Comparison of ENCODE assay signal across 9 cellular contexts in genomic region chr22:24805790-24806662, GRCh38. TPM values are rescaled to one million over a fixed set of nuclear protein-coding genes. Genes with fewer than 3 reads are reported as not detected.
A peak's percentile ranks its signal among the peaks of the same experiment; 100 is the strongest.
DNase-seq lines count a peak whose midpoint lies in the region; ATAC-seq, FAIRE-seq and TF ChIP-seq lines count a peak whose summit lies in the region.
"Had no signal": no experiment of that assay in that cellular context is flagged by ENCODE, and none has a peak within 500 bp of the region (broad histone marks: within the 10 kb centered on the region; RNA-seq: fewer than 3 reads in every experiment).

Gene SGSM1 (plus strand): TSS chr22:24806211. CDS start chr22:24806326, 115 bp downstream.

- peak within 1 kb of the TSS in 2 of 3 experiments; percentile 43 for H3K4me3 ChIP-seq in endothelial cell of umbilical vein (replicated peaks in 1 of 3; ENCODE audit: insufficient read depth in 1 of 3, low read depth in 1 of 3, low read length in 3 of 3)

- H3K27ac ChIP-seq in endothelial cell of umbilical vein (ENCODE audit: insufficient read depth, low read depth, low read length) = no peak within 1 kb of the TSS

- H3K9me3 ChIP-seq in endothelial cell of umbilical vein (replicated peaks; ENCODE audit: control insufficient read depth, insufficient read depth, low read length) = no peaks in the 10 kb centered on the region

- DNase-seq in D341Med (ENCODE audit: low spot score) (peak; percentile 92), NOMO-1 treated with dmso at 0.1 percent for 144 hours (lab: John Stamatoyannopoulos, UW; ENCODE audit: unreplicated experiment) (peak; percentile 46), endothelial cell of umbilical vein (ENCODE audit: low read depth, low spot score) (peak; percentile 54), middle frontal gyrus (ENCODE audit: extremely low spot score, low spot score) (peak; percentile 69), GF-D8 (lab: John Stamatoyannopoulos, UW) (no peak)
- DNase-seq in activated CD8-positive, alpha-beta memory T cell treated with anti-CD3 and anti-CD28 coated beads, Interleukin-2, amount 50 U/mL, for 48 hours = peak; percentile 88
- DNase-seq in stimulated activated CD8-positive, alpha-beta memory T cell treated with anti-CD3 and anti-CD28 coated beads, Interleukin-15, amount 100 ng/mL, for 48 hours (ENCODE audit: low read depth in 2 of 2) = peak; percentile 67 to 73

- dilution Hi-C loops in endothelial cell of umbilical vein (cut with MboI; ENCODE audit: extremely low pct_ligation_motif_present, low sequenced_read_pairs) = no loop called here

- no TSS peak for BruUV-seq in endothelial cell of umbilical vein (replicated peaks; lab: Mats Ljungman, UMichigan)

- H2AFZ ChIP-seq in endothelial cell of umbilical vein (ENCODE audit: low read depth, low read length) = peak within 1 kb of the TSS; percentile 92

- TF ChIP-seq CTCF in endothelial cell of umbilical vein (IDR thresholded peaks at IDR 0.05; ENCODE audit: extremely low read depth in 1 of 2, insufficient read depth in 1 of 2, low read depth in 1 of 2, low read length in 2 of 2) = no peak

- TF ChIP-seq POLR2A in endothelial cell of umbilical vein (IDR thresholded peaks at IDR 0.05; ENCODE audit: low read depth, low read length) = no peak

- FAIRE-seq in endothelial cell of umbilical vein (lab: Jason Lieb, UNC) = no peak
- FAIRE-seq: TTC549 had no signal

- CTCF ChIA-PET in endothelial cell of umbilical vein (lab: Charles Lee) = interaction anchor here (0.6 to 1.5 kb wide), 7 partner anchors 12 to 84 kb away, joined by 3 to 7 read pairs (median 3); no protein-coding TSS in a partner anchor

- peak within 1 kb of the TSS; percentile 44 for H3K4me2 ChIP-seq in endothelial cell of umbilical vein (ENCODE audit: insufficient read depth, low read length)

- intact Hi-C loops in endothelial cell of umbilical vein (cut with micrococcal nuclease) = no loop called here

- H3K4me1 ChIP-seq in endothelial cell of umbilical vein (ENCODE audit: control insufficient read depth, extremely low read depth, insufficient read depth, low read length) = peaks cover 2% of the 10 kb centered on the region

- no peaks in the 10 kb centered on the region for H3K79me2 ChIP-seq in endothelial cell of umbilical vein (ENCODE audit: control insufficient read depth, insufficient read depth, low read length)

- POLR2A ChIA-PET in endothelial cell of umbilical vein (lab: Charles Lee) = no interaction called here

- peak; percentile 54 for ATAC-seq in HG03045 (IDR thresholded peaks at IDR 0.05; ENCODE audit: unreplicated experiment)

- peak within 1 kb of the TSS; percentile 4 for H3K9ac ChIP-seq in endothelial cell of umbilical vein (replicated peaks; ENCODE audit: extremely low read depth, insufficient read depth, low read length)

- H3K36me3 ChIP-seq in endothelial cell of umbilical vein (ENCODE audit: control insufficient read depth in 2 of 2, extremely low read depth in 1 of 2, insufficient read depth in 2 of 2, low read length in 2 of 2) = no peaks in the 10 kb centered on the region

- no peaks in the 10 kb centered on the region for H3K9me1 ChIP-seq in endothelial cell of umbilical vein (replicated peaks; ENCODE audit: control insufficient read depth, extremely low read depth, insufficient read depth, low read length)

- H4K20me1 ChIP-seq in endothelial cell of umbilical vein (replicated peaks; ENCODE audit: control insufficient read depth, extremely low read depth, insufficient read depth, low read length) = no peaks in the 10 kb centered on the region

- H3K27me3 ChIP-seq in endothelial cell of umbilical vein (ENCODE audit: control insufficient read depth in 2 of 2, insufficient read depth in 2 of 2, low read length in 2 of 2) = peaks cover 0 to 4% of the 10 kb centered on the region in 2 experiments

TF ChIP-seq in endothelial cell of umbilical vein, 7 proteins besides CTCF, POLR2A, EP300 and RAD21:
- TF ChIP-seq EZH2 (IDR thresholded peaks at IDR 0.05; ENCODE audit: borderline replicate concordance, low read depth, low read length, severe bottlenecking) = no peak
- no peak for TF ChIP-seq GATA2 (IDR thresholded peaks at IDR 0.05; ENCODE audit: insufficient read depth, insufficient read length, low read depth, low read length)
- TF ChIP-seq FOS (IDR thresholded peaks at IDR 0.05; ENCODE audit: borderline replicate concordance, insufficient read depth, low read length) = no peak
- TF ChIP-seq MAX (IDR thresholded peaks at IDR 0.05; ENCODE audit: insufficient read depth, insufficient read length) = no peak
- TF ChIP-seq POLR2AphosphoS5 (IDR thresholded peaks at IDR 0.05; ENCODE audit: insufficient read depth, low read depth, low read length) = no peak
- TF ChIP-seq JUN (IDR thresholded peaks at IDR 0.05; ENCODE audit: borderline replicate concordance, insufficient read depth, insufficient read length, low read depth) = no peak
- TF ChIP-seq MYC (IDR thresholded peaks at IDR 0.05; ENCODE audit: low read depth, low read length) = no peak

RNA-seq across cellular contexts. Expression of gene SGSM1, which starts in this region (rescaled TPM):
- 0.12 and 1.1 TPM in 2 replicates for total RNA-seq in endothelial cell of umbilical vein
- polyA plus RNA-seq in endothelial cell of umbilical vein = 0.10 and 0.46 TPM in 2 replicates
- 0.09 and 0.14 TPM in 2 replicates for polyA plus RNA-seq in endothelial cell of umbilical vein (2011; cell fraction: cytosol; rRNA removed)
- polyA plus RNA-seq in endothelial cell of umbilical vein (2011; cell fraction: nucleus; rRNA removed) = 0.31 and 0.32 TPM in 2 replicates
- 0.11 and 0.12 TPM in 2 replicates for polyA plus RNA-seq in endothelial cell of umbilical vein (2012)
- polyA minus RNA-seq in endothelial cell of umbilical vein = 0.22 and 0.42 TPM in 2 replicates
- not detected for polyA minus RNA-seq in endothelial cell of umbilical vein (2011; cell fraction: cytosol; rRNA and poly(A)+ RNA removed)
- polyA minus RNA-seq in endothelial cell of umbilical vein (2011; cell fraction: nucleus; rRNA and poly(A)+ RNA removed) = 0.29 TPM in 2 replicates
